9 cellular contexts compared by ENCODE assay signal in the genomic region with DNA sequence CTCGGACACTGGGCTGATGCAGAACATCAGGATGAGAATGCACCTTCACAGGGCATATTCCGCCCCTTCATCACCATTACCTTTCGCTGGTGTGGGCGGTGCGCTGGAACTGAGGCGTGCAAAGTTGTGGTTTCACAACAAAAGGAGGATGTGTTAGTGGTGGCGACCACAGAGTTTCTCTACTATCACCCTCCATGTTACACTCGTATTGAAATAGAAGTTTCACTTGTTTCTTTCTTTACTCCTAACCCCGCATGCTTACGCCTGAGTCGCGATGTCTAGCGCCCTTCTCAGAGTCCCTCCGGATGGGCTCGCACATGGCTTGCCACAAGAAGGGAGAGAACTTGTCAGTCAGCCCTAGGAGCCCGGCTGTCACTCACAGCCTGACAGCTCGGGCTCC.
DNase-seq lines count a peak whose midpoint lies in the region; ATAC-seq, FAIRE-seq and TF ChIP-seq lines count a peak whose summit lies in the region.
"Had no signal": no experiment of that assay in that cellular context is flagged by ENCODE, and none has a peak within 500 bp of the region (broad histone marks: within the 10 kb centered on the region; RNA-seq: fewer than 3 reads in every experiment).

No MANE protein-coding gene starts in this region.

- H3K18ac ChIP-seq in H1 (ENCODE audit: extremely low read depth, low read length): no peak overlapping the region

- ATAC-seq in GM23338 (no peak), foreskin keratinocyte (no peak)

- H3K36me3 ChIP-seq in GM23338 (ENCODE audit: insufficient read depth) (0 out of 2 replicates have a peak, but pooled peaks cover 3% of the 10 kb centered on the region), H1 (ENCODE audit: control insufficient read depth in 2 of 4, insufficient read depth in 4 of 4, low read length in 3 of 4) (peaks cover 0 to 9% (median 5%) of the 10 kb centered on the region in 4 experiments; a peak in 4 of 8 replicates)

- H3K23ac ChIP-seq in H1 (ENCODE audit: insufficient read length): no peak overlapping the region

- H3K27me3 ChIP-seq in GM23338 (ENCODE audit: insufficient read depth) (no peaks in the 10 kb centered on the region), H1 (replicated peaks in 1 of 4; ENCODE audit: control insufficient read depth in 3 of 4, extremely low read depth in 1 of 4, insufficient read depth in 3 of 4, low read length in 3 of 4) (no peaks in the 10 kb centered on the region), foreskin keratinocyte (no peaks in the 10 kb centered on the region)

- CTCF ChIA-PET in H1 (lab: Charles Lee; ENCODE audit: partially characterized antibody): no interaction called here

- H3K79me2 ChIP-seq in GM23338 (replicated peaks; ENCODE audit: insufficient read depth) (peaks cover 89% of the 10 kb centered on the region), H1 (ENCODE audit: control insufficient read depth in 1 of 2, insufficient read depth in 2 of 2, low read length in 2 of 2) (peaks cover 0 to 79% of the 10 kb centered on the region in 2 experiments; a peak in 2 of 4 replicates)

- H3K9me3 Mint-ChIP-seq in GM23338: peaks cover 32% of the 10 kb centered on the region

- peaks cover 71% of the 10 kb centered on the region for H3K36me3 Mint-ChIP-seq in GM23338 (ENCODE audit: low read depth)
- H3K36me3 Mint-ChIP-seq: CD4-positive, CD25-positive, alpha-beta regulatory T cell had no signal

- POLR2A ChIA-PET in H1 (lab: Charles Lee; ENCODE audit: partially characterized antibody): interaction anchor here (1.3 kb wide), 1 partner anchor 33 kb away, joined by 3 read pairs; no protein-coding TSS in a partner anchor

- H2AK5ac ChIP-seq in H1 (ENCODE audit: low read depth, low read length): no peak overlapping the region

- no peak overlapping the region for H3K9ac ChIP-seq in H1 (replicated peaks in 1 of 4; ENCODE audit: extremely low read depth in 1 of 4, low read depth in 3 of 4, low read length in 3 of 4)

- H4K91ac ChIP-seq in H1 (replicated peaks; ENCODE audit: insufficient read length, low read length): peak overlapping the region; percentile 30

- intact Hi-C loops in cardiac septum (cut with DNase I): no loop called here

- no peaks in the 10 kb centered on the region for H3K9me3 ChIP-seq in H1 (ENCODE audit: insufficient read depth in 2 of 2, low read depth in 1 of 2, low read length in 1 of 2)

- H3K4ac ChIP-seq in H1 (replicated peaks; ENCODE audit: insufficient read length, low read depth, low read length): no peak overlapping the region

- peaks cover 12% of the 10 kb centered on the region for H4K20me1 ChIP-seq in GM23338 (replicated peaks; ENCODE audit: insufficient read depth)
- H4K20me1 ChIP-seq in H1 (replicated peaks in 1 of 2; ENCODE audit: control insufficient read depth in 1 of 2, insufficient read depth in 2 of 2, low read length in 2 of 2): peaks cover 0 to 5% of the 10 kb centered on the region in 2 experiments

- WGBS in H1 (ENCODE audit: extremely low coverage in 1 of 2, insufficient coverage in 1 of 2, insufficient read length in 1 of 2, insufficient replicate concordance in 2 of 2, low coverage in 1 of 2, low lambda C conversion rate in 2 of 2, missing lambda C conversion rate in 1 of 2), 2 experiments: 92% methylated on average over 17 of the region's 17 CpGs; no CpG with 5 or more reads in 1 of the 2 experiments

- no peak for FAIRE-seq in H1 (lab: Jason Lieb, UNC)
- FAIRE-seq: H54 had no signal

- no peak overlapping the region for H2BK15ac ChIP-seq in H1 (ENCODE audit: low read length)

- no peak overlapping the region for H2BK20ac ChIP-seq in H1 (ENCODE audit: low read length)

- no peak overlapping the region for H4K8ac ChIP-seq in H1 (ENCODE audit: extremely low read depth, insufficient read depth, low read length)

- DNase-seq in GM23338 (ENCODE audit: low spot score): no peak
- DNase-seq in MV-4-11 (lab: John Stamatoyannopoulos, UW): peak; percentile 25
- DNase-seq in H1 (ENCODE audit: low read depth in 1 of 2, low spot score in 2 of 2): no peak
- no peak for DNase-seq in foreskin keratinocyte
- DNase-seq in SIG-M5 treated with dmso at 0.1 percent for 504 hours (lab: John Stamatoyannopoulos, UW; ENCODE audit: unreplicated experiment): no peak
- no peak for DNase-seq in cardiac septum (ENCODE audit: low spot score)
- DNase-seq: CD4-positive, CD25-positive, alpha-beta regulatory T cell had no signal

- H2BK120ac ChIP-seq in H1 (replicated peaks; ENCODE audit: low read depth, low read length): no peak overlapping the region

- TF ChIP-seq EP300 in H1 (IDR thresholded peaks at IDR 0.05; ENCODE audit: borderline replicate concordance in 1 of 2, low read depth in 2 of 2, low read length in 2 of 2): no peak

- H2BK5ac ChIP-seq in H1 (ENCODE audit: low read depth, low read length): no peak overlapping the region

- peaks cover 55% of the 10 kb centered on the region for H3K4me1 ChIP-seq in GM23338 (ENCODE audit: insufficient read depth)
- peaks cover 2 to 19% (median 8%) of the 10 kb centered on the region in 4 experiments; a peak in 5 of 7 replicates for H3K4me1 ChIP-seq in H1 (replicated peaks in 1 of 4; ENCODE audit: control insufficient read depth in 3 of 4, insufficient read depth in 4 of 4, low read length in 3 of 4)
- H3K4me1 ChIP-seq in foreskin keratinocyte: no peaks in the 10 kb centered on the region

- H3K14ac ChIP-seq in H1 (ENCODE audit: insufficient read length): no peak overlapping the region

- peak overlapping the region; percentile 30; the same call in 1 of the 2 replicates for H3K27ac Mint-ChIP-seq in GM23338
- H3K27ac Mint-ChIP-seq: CD4-positive, CD25-positive, alpha-beta regulatory T cell; IgD-negative memory B cell had no signal

- no peak overlapping the region for H2BK12ac ChIP-seq in H1 (ENCODE audit: low read depth, low read length)

- H4K5ac ChIP-seq in H1 (ENCODE audit: insufficient read length, low read depth, low read length): no peak overlapping the region

- H3K4me3 ChIP-seq in GM23338 (no peak overlapping the region), H1 (ENCODE audit: extremely low read depth in 1 of 4, insufficient read depth in 2 of 4, low read depth in 3 of 4, low read length in 4 of 4) (no peak overlapping the region)

- H3K56ac ChIP-seq in H1 (replicated peaks; ENCODE audit: insufficient read length, low read depth, low read length): no peak overlapping the region

- peaks cover 4% of the 10 kb centered on the region for H3K27me3 Mint-ChIP-seq in GM23338 (ENCODE audit: insufficient read depth, low read depth, poor library complexity)
- H3K27me3 Mint-ChIP-seq: CD4-positive, CD25-positive, alpha-beta regulatory T cell; IgD-negative memory B cell had no signal

- TF ChIP-seq RAD21 in H1 (IDR thresholded peaks at IDR 0.05 in 1 of 2, conservative IDR thresholded peaks at IDR 0.05 in 1 of 2; ENCODE audit: low read depth in 2 of 2, low read length in 2 of 2): no peak

- TF ChIP-seq CTCF in GM23338 (conservative IDR thresholded peaks at IDR 0.05; ENCODE audit: low read depth in 2 of 2): no peak
- TF ChIP-seq CTCF in H1 (IDR thresholded peaks at IDR 0.05; ENCODE audit: control extremely low read depth in 1 of 3, insufficient read depth in 1 of 3, low read depth in 1 of 3, low read length in 3 of 3): no peak
- TF ChIP-seq CTCF in foreskin keratinocyte (conservative IDR thresholded peaks at IDR 0.05): no peak

- H3K79me1 ChIP-seq in H1 (ENCODE audit: low read depth, low read length): peaks cover 8% of the 10 kb centered on the region

- no peak for TF ChIP-seq POLR2A in H1 (IDR thresholded peaks at IDR 0.05; ENCODE audit: control extremely low read depth in 1 of 2, low read depth in 2 of 2, low read length in 2 of 2)

- H3K23me2 ChIP-seq in H1 (ENCODE audit: low read depth, low read length): no peaks in the 10 kb centered on the region; the same call in 1 of the 2 replicates

- H3K4me2 ChIP-seq in GM23338: no peak overlapping the region
- H3K4me2 ChIP-seq in H1 (ENCODE audit: insufficient read depth in 1 of 2, low read depth in 2 of 2, low read length in 2 of 2): no peak overlapping the region

- no peaks in the 10 kb centered on the region for H3F3A ChIP-seq in GM23338 (replicated peaks; ENCODE audit: low read depth)

- H2AFZ ChIP-seq in GM23338 (no peak overlapping the region), H1 (ENCODE audit: low read length) (no peak overlapping the region)

- H3K27ac ChIP-seq in GM23338 (ENCODE audit: low read depth): no peak overlapping the region
- H3K27ac ChIP-seq in H1 (ENCODE audit: low read depth, low read length): no peak overlapping the region
- no peak overlapping the region for H3K27ac ChIP-seq in foreskin keratinocyte

- H3K4me3 Mint-ChIP-seq in GM23338: no peak overlapping the region
- H3K4me3 Mint-ChIP-seq: CD4-positive, CD25-positive, alpha-beta regulatory T cell; IgD-negative memory B cell had no signal

- no peaks in the 10 kb centered on the region for H3K9me2 ChIP-seq in GM23338 (ENCODE audit: insufficient read depth)

- H3K4me1 Mint-ChIP-seq in GM23338: peaks cover 73% of the 10 kb centered on the region
- H3K4me1 Mint-ChIP-seq: CD4-positive, CD25-positive, alpha-beta regulatory T cell; IgD-negative memory B cell had no signal

TF ChIP-seq in GM23338, 12 proteins besides CTCF, POLR2A, EP300 and RAD21 (continues in another document):
- no peak for TF ChIP-seq ZNF331 (CRISPR knock-in tag; IDR thresholded peaks at IDR 0.05; ENCODE audit: low read depth)
- no peak for TF ChIP-seq EZH2phosphoT487 (IDR thresholded peaks at IDR 0.05; ENCODE audit: unreplicated experiment)
- TF ChIP-seq STAT1 (IDR thresholded peaks at IDR 0.05; ENCODE audit: unreplicated experiment): no peak
- no peak for TF ChIP-seq NANOG (IDR thresholded peaks at IDR 0.05; ENCODE audit: borderline replicate concordance)
- TF ChIP-seq CREB1 (CRISPR knock-in tag; IDR thresholded peaks at IDR 0.05; ENCODE audit: low read depth): no peak

TF ChIP-seq in H1, 55 proteins besides CTCF, POLR2A, EP300 and RAD21:
- TF ChIP-seq NANOG (IDR thresholded peaks at IDR 0.05; ENCODE audit: insufficient read depth, low read depth, low read length, poor library complexity, severe bottlenecking) (no peak), FOSL1 (IDR thresholded peaks at IDR 0.05; ENCODE audit: insufficient read depth, low read depth, low read length) (no peak), SAP30 (IDR thresholded peaks at IDR 0.05; ENCODE audit: insufficient read depth, insufficient replicate concordance, low read length) (no peak), ZNF274 (IDR thresholded peaks at IDR 0.05; ENCODE audit: borderline replicate concordance, extremely low read depth, low read length) (no peak), SP4 (IDR thresholded peaks at IDR 0.05; ENCODE audit: low read length) (no peak), CEBPB (IDR thresholded peaks at IDR 0.05; ENCODE audit: low read depth, low read length) (no peak), TEAD4 (IDR thresholded peaks at IDR 0.05; ENCODE audit: low read depth, low read length) (no peak), TAF1 (IDR thresholded peaks at IDR 0.05; ENCODE audit: low read depth, low read length) (no peak)
- TF ChIP-seq, protein P1, sequence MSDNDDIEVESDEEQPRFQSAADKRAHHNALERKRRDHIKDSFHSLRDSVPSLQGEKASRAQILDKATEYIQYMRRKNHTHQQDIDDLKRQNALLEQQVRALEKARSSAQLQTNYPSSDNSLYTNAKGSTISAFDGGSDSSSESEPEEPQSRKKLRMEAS (IDR thresholded peaks at IDR 0.05): no peak
